Comparison of ENCODE assay signal across 9 cellular contexts in genomic region chr20:24164360-24164759, GRCh38.
DNase-seq lines count a peak whose midpoint lies in the region; ATAC-seq and TF ChIP-seq lines count a peak whose summit lies in the region.
"Had no signal": no experiment of that assay in that cellular context is flagged by ENCODE, and none has a peak within 500 bp of the region (broad histone marks: within the 10 kb centered on the region; RNA-seq: fewer than 3 reads in every experiment).

No MANE protein-coding gene starts in this region.

- CTCF ChIA-PET in activated naive CD4-positive, alpha-beta T cell treated with anti-CD3 and anti-CD28 coated beads, Interleukin-2, amount 10 ng/mL, durations not matched to agents 7 days and 5 days (lab: Charles Lee), result interaction anchor here (0.9 to 3.0 kb wide), 4 partner anchors 64 to 284 kb away, joined by 3 to 15 read pairs (median 6); no protein-coding TSS in a partner anchor

- no peaks in the 10 kb centered on the region for H3K36me3 ChIP-seq in GM06990 (ENCODE audit: control insufficient read depth, insufficient read depth, low read length)
- H3K36me3 ChIP-seq: neutrophil had no signal

- no peaks in the 10 kb centered on the region for H3K9me3 Mint-ChIP-seq in activated naive CD4-positive, alpha-beta T cell treated with anti-CD3 and anti-CD28 coated beads, Interleukin-2, amount 10 ng/mL, durations not matched to agents 7 days and 5 days
- no peaks in the 10 kb centered on the region for H3K9me3 Mint-ChIP-seq in natural killer cell

- no peak overlapping the region for H3K27ac Mint-ChIP-seq in activated naive CD4-positive, alpha-beta T cell treated with anti-CD3 and anti-CD28 coated beads, Interleukin-2, amount 10 ng/mL, durations not matched to agents 7 days and 5 days
- no peak overlapping the region for H3K27ac Mint-ChIP-seq in natural killer cell

- intact Hi-C loops in natural killer cell (cut with micrococcal nuclease), result loop anchor here (1.0 to 2.0 kb wide), 3 partner anchors 64 to 275 kb away; no protein-coding TSS in a partner anchor

- no peaks in the 10 kb centered on the region for H3K27me3 Mint-ChIP-seq in activated naive CD4-positive, alpha-beta T cell treated with anti-CD3 and anti-CD28 coated beads, Interleukin-2, amount 10 ng/mL, durations not matched to agents 7 days and 5 days
- H3K27me3 Mint-ChIP-seq in natural killer cell (ENCODE audit: low read depth in 2 of 2), result peaks cover 3 to 7% of the 10 kb centered on the region in 2 donors

- no peaks in the 10 kb centered on the region for H3K36me3 Mint-ChIP-seq in activated naive CD4-positive, alpha-beta T cell treated with anti-CD3 and anti-CD28 coated beads, Interleukin-2, amount 10 ng/mL, durations not matched to agents 7 days and 5 days
- H3K36me3 Mint-ChIP-seq in natural killer cell, result no peaks in the 10 kb centered on the region

- TF ChIP-seq CTCF in GM06990 (IDR thresholded peaks at IDR 0.05; ENCODE audit: insufficient read depth, low read length, poor library complexity, severe bottlenecking), result peak; percentile 85
- peak; percentile 37; the same call in 1 of the 2 replicates for TF ChIP-seq CTCF in LNCAP (IDR thresholded peaks at IDR 0.05)
- peak; percentile 82 for TF ChIP-seq CTCF in natural killer cell (IDR thresholded peaks at IDR 0.05)

- H3K27me3 ChIP-seq in GM06990 (replicated peaks; ENCODE audit: control insufficient read depth, insufficient read depth, low read length), result no peaks in the 10 kb centered on the region
- H3K27me3 ChIP-seq: neutrophil had no signal

- H3K4me3 Mint-ChIP-seq in activated naive CD4-positive, alpha-beta T cell treated with anti-CD3 and anti-CD28 coated beads, Interleukin-2, amount 10 ng/mL, durations not matched to agents 7 days and 5 days, result no peak overlapping the region
- no peak overlapping the region for H3K4me3 Mint-ChIP-seq in natural killer cell

- no peak overlapping the region for H3K4me3 ChIP-seq in GM06990 (replicated peaks; ENCODE audit: low read depth, low read length)

- DNase-seq in GM06990 (ENCODE audit: extremely low read depth, insufficient read length) (no peak), natural killer cell (peak; percentile 44), NCI-H187 treated with DMSO at 0.1 percent for 48 hours (lab: John Stamatoyannopoulos, UW) (no peak), SIG-M5 treated with dmso at 0.1 percent for 504 hours (lab: John Stamatoyannopoulos, UW; ENCODE audit: unreplicated experiment) (no peak), 8988T (no peak), NCI-H1417 treated with DMSO at 0.1 percent for 48 hours (lab: John Stamatoyannopoulos, UW) (no peak)
- peak; percentile 53 for DNase-seq in activated naive CD4-positive, alpha-beta T cell treated with anti-CD3 and anti-CD28 coated beads, Interleukin-2, amount 10 ng/mL, durations not matched to agents 7 days and 5 days

- ATAC-seq in natural killer cell, result peak in 2 of 3 donors; percentile 58 to 72

- H3K4me1 Mint-ChIP-seq in activated naive CD4-positive, alpha-beta T cell treated with anti-CD3 and anti-CD28 coated beads, Interleukin-2, amount 10 ng/mL, durations not matched to agents 7 days and 5 days, result no peaks in the 10 kb centered on the region
- peaks cover 11 to 26% of the 10 kb centered on the region in 2 donors for H3K4me1 Mint-ChIP-seq in natural killer cell

Comparison
In these comparisons a context has a peak if more than half of its experiments do, and no peak if none do; other contexts are left out.
1. DNase-seq: peak in activated naive CD4-positive, alpha-beta T cell treated with anti-CD3 and anti-CD28 coated beads, Interleukin-2, amount 10 ng/mL, durations not matched to agents 7 days and 5 days (single experiment) and natural killer cell (single experiment); none in GM06990 (single experiment), NCI-H187 treated with DMSO at 0.1 percent for 48 hours (single experiment), SIG-M5 treated with dmso at 0.1 percent for 504 hours (single experiment), 8988T (single experiment) and NCI-H1417 treated with DMSO at 0.1 percent for 48 hours (single experiment).
2. Peak in every context shown above with its lines, with median percentiles within 50 percentile points of each other: CTCF ChIP-seq.